In the genomic region with DNA sequence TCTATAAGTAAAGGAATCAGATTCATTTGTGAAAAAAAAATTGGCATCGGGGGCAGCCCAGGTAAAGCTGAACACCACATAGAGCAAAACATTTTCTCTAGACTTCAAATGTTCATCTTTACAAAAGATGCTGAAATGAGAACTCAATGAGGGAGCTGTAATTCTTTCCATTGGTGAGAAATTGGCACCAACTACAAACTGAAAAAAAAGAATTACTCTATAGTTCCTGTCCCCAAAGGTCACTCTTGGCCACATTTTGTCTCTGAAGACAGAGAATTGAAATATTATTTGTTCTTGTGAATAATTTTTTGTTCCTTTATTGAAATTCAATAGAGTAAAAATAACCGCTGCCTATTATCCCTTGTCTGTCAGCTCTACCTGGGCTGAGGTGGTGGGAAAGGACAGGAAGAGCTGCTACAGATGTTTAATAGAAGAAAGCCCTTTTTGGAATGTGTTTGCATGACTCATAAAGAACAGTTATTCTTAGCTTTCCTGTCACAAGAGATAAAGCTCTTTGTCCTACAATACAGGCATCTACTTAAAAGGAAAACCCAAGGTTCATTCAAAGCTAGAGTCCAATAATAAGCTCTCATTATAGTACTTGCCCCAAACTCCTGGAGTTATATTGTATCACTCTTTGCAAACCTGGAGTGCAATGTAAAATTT, we compare ENCODE assay signal across 12 cellular contexts.
DNase-seq lines count a peak whose midpoint lies in the region; ATAC-seq, FAIRE-seq and TF ChIP-seq lines count a peak whose summit lies in the region.
"Had no signal": no experiment of that assay in that cellular context is flagged by ENCODE, and none has a peak within 500 bp of the region (broad histone marks: within the 10 kb centered on the region; RNA-seq: fewer than 3 reads in every experiment).

No MANE protein-coding gene starts in this region.

- H3K36me3 ChIP-seq in A673 (ENCODE audit: insufficient read depth, low read length, poor library complexity, severe bottlenecking) = no peaks in the 10 kb centered on the region

- FAIRE-seq in RCC 7860 (lab: Jason Lieb, UNC) (no peak), urothelium cell line (lab: Jason Lieb, UNC) (no peak)

- peaks cover 2% of the 10 kb centered on the region for H3K27me3 Mint-ChIP-seq in activated T-cell treated with anti-CD3 and anti-CD28 coated beads, Interleukin-2, amount 50 U/mL, for 72 hours (ENCODE audit: low read depth)
- H3K27me3 Mint-ChIP-seq: activated naive CD8-positive, alpha-beta T cell treated with anti-CD3 and anti-CD28 coated beads, Interleukin-2, amount 50 U/mL, for 24 hours had no signal

- DNase-seq in activated T-cell treated with anti-CD3 and anti-CD28 coated beads, Interleukin-2, amount 50 U/mL, for 72 hours = no peak
- DNase-seq in activated T-cell treated with anti-CD3 and anti-CD28 coated beads for 4 hours (no peak), RCC 7860 (ENCODE audit: low spot score) (peak; percentile 35), foreskin keratinocyte (no peak), urothelium cell line (ENCODE audit: low spot score) (peak; percentile 26), A673 (ENCODE audit: low spot score) (no peak)
- no peak for DNase-seq in activated CD8-positive, alpha-beta memory T cell treated with anti-CD3 and anti-CD28 coated beads, Interleukin-2, amount 50 U/mL, for 4 hours
- DNase-seq: activated naive CD8-positive, alpha-beta T cell treated with anti-CD3 and anti-CD28 coated beads, Interleukin-2, amount 50 U/mL, for 24 hours; AML-193; islet precursor cell; T1000 had no signal

- peak overlapping the region; percentile 28 for H3K27ac Mint-ChIP-seq in activated T-cell treated with anti-CD3 and anti-CD28 coated beads, Interleukin-2, amount 50 U/mL, for 72 hours
- H3K27ac Mint-ChIP-seq: activated naive CD8-positive, alpha-beta T cell treated with anti-CD3 and anti-CD28 coated beads, Interleukin-2, amount 50 U/mL, for 24 hours had no signal

- intact Hi-C loops in A673 (cut with micrococcal nuclease; ENCODE audit: unreplicated experiment) = no loop called here

- no peaks in the 10 kb centered on the region for H3K36me3 Mint-ChIP-seq in activated T-cell treated with anti-CD3 and anti-CD28 coated beads, Interleukin-2, amount 50 U/mL, for 72 hours (ENCODE audit: insufficient read depth in 2 of 2)

- H3K4me3 Mint-ChIP-seq in activated T-cell treated with anti-CD3 and anti-CD28 coated beads, Interleukin-2, amount 50 U/mL, for 72 hours = no peak overlapping the region
- H3K4me3 Mint-ChIP-seq: activated naive CD8-positive, alpha-beta T cell treated with anti-CD3 and anti-CD28 coated beads, Interleukin-2, amount 50 U/mL, for 24 hours had no signal

- TF ChIP-seq CTCF in foreskin keratinocyte (conservative IDR thresholded peaks at IDR 0.05) (no peak), A673 (conservative IDR thresholded peaks at IDR 0.05; ENCODE audit: low read depth, low read length) (no peak)

- H3K4me3 ChIP-seq in A673 (ENCODE audit: low read depth, low read length, poor library complexity, severe bottlenecking) = no peak overlapping the region

- H3K4me1 Mint-ChIP-seq in activated T-cell treated with anti-CD3 and anti-CD28 coated beads, Interleukin-2, amount 50 U/mL, for 72 hours (ENCODE audit: low read depth) = no peaks in the 10 kb centered on the region
- H3K4me1 Mint-ChIP-seq: activated naive CD8-positive, alpha-beta T cell treated with anti-CD3 and anti-CD28 coated beads, Interleukin-2, amount 50 U/mL, for 24 hours had no signal

- H3K4me1 ChIP-seq in foreskin keratinocyte (peaks cover 11% of the 10 kb centered on the region), A673 (ENCODE audit: insufficient read depth, low read length, poor library complexity, severe bottlenecking) (no peaks in the 10 kb centered on the region)

- POLR2A ChIA-PET in A673 (lab: Charles Lee; ENCODE audit: low non-redundant PET) = no interaction called here

- BruUV-seq in A673 (replicated peaks; lab: Mats Ljungman, UMichigan) = no TSS peak

- ATAC-seq in activated T-cell treated with anti-CD3 and anti-CD28 coated beads, Interleukin-2, amount 50 U/mL, for 72 hours (replicated peaks in 1 of 2) = no peak
- peak; percentile 54 for ATAC-seq in foreskin keratinocyte
- ATAC-seq in GM19455 (IDR thresholded peaks at IDR 0.05; ENCODE audit: unreplicated experiment) = no peak
- ATAC-seq: activated naive CD8-positive, alpha-beta T cell treated with anti-CD3 and anti-CD28 coated beads, Interleukin-2, amount 50 U/mL, for 24 hours had no signal

- no peak overlapping the region for H3K27ac ChIP-seq in foreskin keratinocyte
- no peak overlapping the region for H3K27ac ChIP-seq in A673 (ENCODE audit: low read depth, low read length, poor library complexity, severe bottlenecking)

- H3K27me3 ChIP-seq in foreskin keratinocyte (no peaks in the 10 kb centered on the region), A673 (replicated peaks; ENCODE audit: insufficient read depth, low read depth, low read length, poor library complexity) (no peaks in the 10 kb centered on the region)

- H3K9me3 Mint-ChIP-seq in activated T-cell treated with anti-CD3 and anti-CD28 coated beads, Interleukin-2, amount 50 U/mL, for 72 hours = no peaks in the 10 kb centered on the region
- H3K9me3 Mint-ChIP-seq: activated naive CD8-positive, alpha-beta T cell treated with anti-CD3 and anti-CD28 coated beads, Interleukin-2, amount 50 U/mL, for 24 hours had no signal

- no peaks in the 10 kb centered on the region for H3K9me3 ChIP-seq in A673 (ENCODE audit: low read depth, low read length, poor library complexity, severe bottlenecking)

- CTCF ChIA-PET in A673 (lab: Charles Lee) = no interaction called here

Comparison
In these comparisons a context has a peak if more than half of its experiments do, and no peak if none do; other contexts are left out.
1. DNase-seq: peak in RCC 7860 (single experiment) and urothelium cell line (single experiment); none in activated T-cell treated with anti-CD3 and anti-CD28 coated beads, Interleukin-2, amount 50 U/mL, for 72 hours (0 of 2), activated T-cell treated with anti-CD3 and anti-CD28 coated beads for 4 hours (single experiment), foreskin keratinocyte (0 of 2), activated CD8-positive, alpha-beta memory T cell treated with anti-CD3 and anti-CD28 coated beads, Interleukin-2, amount 50 U/mL, for 4 hours (single experiment) and A673 (single experiment).